Comparison of ENCODE assay signal across 9 cellular contexts in the genomic region with DNA sequence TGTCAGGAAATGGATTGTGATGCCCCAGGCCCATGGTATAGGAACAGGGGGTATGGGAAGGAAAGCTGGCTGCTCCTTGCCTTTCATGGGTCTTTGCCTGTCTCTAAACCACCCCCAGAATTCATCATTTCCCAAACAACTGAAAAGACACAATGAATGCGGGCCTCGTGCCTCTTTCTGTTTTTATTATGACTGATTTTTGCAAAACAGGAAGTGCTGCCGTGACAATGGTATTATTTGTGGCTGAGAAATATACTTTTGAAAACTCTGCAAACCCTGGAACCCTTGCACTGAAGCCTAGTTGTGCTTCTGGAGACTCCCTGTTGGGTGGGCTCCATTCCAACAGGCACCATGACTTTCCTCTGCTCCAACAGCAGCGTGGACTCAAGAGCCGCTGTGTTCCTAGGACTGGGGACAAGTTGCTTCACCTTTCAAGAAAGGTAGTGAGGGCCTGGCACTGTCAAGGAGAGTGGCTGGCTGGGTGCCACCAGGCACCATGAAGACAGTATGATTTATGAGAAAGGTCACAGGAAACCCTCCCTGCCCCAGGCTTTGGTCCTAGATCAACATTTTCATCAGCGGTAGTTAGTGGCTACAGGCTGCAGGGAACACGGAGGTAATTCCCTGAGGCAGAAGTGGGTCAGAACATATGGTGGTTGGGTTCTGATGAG. TPM values are rescaled to one million over a fixed set of nuclear protein-coding genes. Genes with fewer than 3 reads are reported as not detected.
DNase-seq lines count a peak whose midpoint lies in the region; ATAC-seq and TF ChIP-seq lines count a peak whose summit lies in the region.
"Had no signal": no experiment of that assay in that cellular context is flagged by ENCODE, and none has a peak within 500 bp of the region (broad histone marks: within the 10 kb centered on the region; RNA-seq: fewer than 3 reads in every experiment).

No MANE protein-coding gene starts in this region.

- H3K27me3 ChIP-seq in PC-3 (ENCODE audit: low read length): no peaks in the 10 kb centered on the region
- no peaks in the 10 kb centered on the region for H3K27me3 ChIP-seq in breast epithelium
- H3K27me3 ChIP-seq in psoas muscle (ENCODE audit: insufficient read depth in 3 of 3, low read length in 2 of 3): no peaks in the 10 kb centered on the region

- DNase-seq in G401 (ENCODE audit: low spot score): peak; percentile 84
- peak; percentile 35 for DNase-seq in PC-3
- DNase-seq in breast epithelium (ENCODE audit: low spot score in 2 of 2): peak; percentile 73 to 85
- peak in 1 of 2 donors; percentile 67 for DNase-seq in psoas muscle
- DNase-seq in NCI-H82 treated with DMSO at 0.1 percent for 48 hours (lab: John Stamatoyannopoulos, UW; ENCODE audit: unreplicated experiment): no peak
- no peak for DNase-seq in HFFc6
- no peak for DNase-seq in HUDEP-2 (lab: John Stamatoyannopoulos, UW; ENCODE audit: unreplicated experiment in 76 of 76)
- DNase-seq: NCI-H510A had no signal

- H3K4me1 Mint-ChIP-seq in HFFc6 (ENCODE audit: low read depth): peaks cover 23% of the 10 kb centered on the region

- H3K79me2 ChIP-seq in PC-3 (ENCODE audit: low read length): no peaks in the 10 kb centered on the region

- H3K9me3 Mint-ChIP-seq in HFFc6: no peaks in the 10 kb centered on the region

- H2AFZ ChIP-seq in PC-3 (ENCODE audit: low read length): peak overlapping the region; percentile 43; the same call in 1 of the 2 replicates

- H3K27ac Mint-ChIP-seq in HFFc6: no peak overlapping the region

- CTCF ChIA-PET in PC-3 (lab: Charles Lee): no interaction called here

- H3K9me2 ChIP-seq in PC-3 (replicated peaks; ENCODE audit: low read length): no peaks in the 10 kb centered on the region

- in situ Hi-C loops in G401 (cut with HindIII; ENCODE audit: low sequenced_read_pairs): no loop called here

- H3K4me3 Mint-ChIP-seq in HFFc6: no peak overlapping the region

- TF ChIP-seq POLR2A in breast epithelium (IDR thresholded peaks at IDR 0.05): no peak

- no peaks in the 10 kb centered on the region for H3K36me3 Mint-ChIP-seq in HFFc6 (ENCODE audit: low read depth)

- peaks cover 9% of the 10 kb centered on the region for H3K4me1 ChIP-seq in PC-3 (ENCODE audit: insufficient read depth, low read length)
- peaks cover 1 to 7% of the 10 kb centered on the region in 2 donors for H3K4me1 ChIP-seq in breast epithelium
- H3K4me1 ChIP-seq in psoas muscle: peaks cover 10% of the 10 kb centered on the region

- intact Hi-C loops in PC-3 (cut with micrococcal nuclease) (no loop called here), breast epithelium (cut with DNase I; ENCODE audit: low total_unique reads) (no loop called here), psoas muscle (cut with DNase I) (no loop called here)

- POLR2A ChIA-PET in PC-3 (lab: Charles Lee; ENCODE audit: unreplicated experiment): no interaction called here

- no peak for TF ChIP-seq CTCF in PC-3 (conservative IDR thresholded peaks at IDR 0.05; ENCODE audit: low read depth, low read length)
- TF ChIP-seq CTCF in breast epithelium (IDR thresholded peaks at IDR 0.05): no peak
- TF ChIP-seq CTCF in psoas muscle (IDR thresholded peaks at IDR 0.05): no peak
- no peak for TF ChIP-seq CTCF in HFFc6 (IDR thresholded peaks at IDR 0.05)

- H3F3A ChIP-seq in PC-3 (ENCODE audit: low read length, unreplicated experiment): no peaks in the 10 kb centered on the region

- no peaks in the 10 kb centered on the region for H3K36me3 ChIP-seq in PC-3 (ENCODE audit: low read depth, low read length)
- no peaks in the 10 kb centered on the region for H3K36me3 ChIP-seq in breast epithelium
- no peaks in the 10 kb centered on the region for H3K36me3 ChIP-seq in psoas muscle (ENCODE audit: insufficient read depth in 1 of 2, low read depth in 1 of 2)

- no peak overlapping the region for H3K27ac ChIP-seq in PC-3 (ENCODE audit: low read length)
- peak overlapping the region; percentile 84 to 94 for H3K27ac ChIP-seq in breast epithelium
- H3K27ac ChIP-seq in psoas muscle: peak overlapping the region; percentile 27

- no peaks in the 10 kb centered on the region for H4K20me1 ChIP-seq in PC-3 (ENCODE audit: low read length)

- H3K4me2 ChIP-seq in PC-3 (ENCODE audit: low read length): no peak overlapping the region

- WGBS in psoas muscle, 3 donors: 50 to 68% (median 53%) methylated on average over 7 of the region's 7 CpGs

- no peak overlapping the region for H3K4me3 ChIP-seq in PC-3 (ENCODE audit: low read length)
- H3K4me3 ChIP-seq in breast epithelium: no peak overlapping the region
- no peak overlapping the region for H3K4me3 ChIP-seq in psoas muscle

- H3K27me3 Mint-ChIP-seq in HFFc6 (ENCODE audit: insufficient read depth): peaks cover 6% of the 10 kb centered on the region

- ATAC-seq in PC-3: peak; percentile 36; the same call in 1 of the 2 replicates
- peak in 2 of 4 donors; percentile 38 to 51 for ATAC-seq in psoas muscle
- ATAC-seq in HG02759 (IDR thresholded peaks at IDR 0.05; ENCODE audit: unreplicated experiment): no peak

- H3K9me3 ChIP-seq in PC-3 (ENCODE audit: low read length) (no peaks in the 10 kb centered on the region), breast epithelium (no peaks in the 10 kb centered on the region), psoas muscle (no peaks in the 10 kb centered on the region)

- H3K9ac ChIP-seq in PC-3 (ENCODE audit: low read length): no peak overlapping the region

- BruUV-seq in PC-3 (replicated peaks; lab: Mats Ljungman, UMichigan): no TSS peak

RNA-seq across cellular contexts. Expression of gene DGLUCY, which starts 4.8 kb away (rescaled TPM):
- 58.9 and 91.4 TPM in 2 replicates for total RNA-seq in G401 (2014; rRNA removed; shearing (Covaris generic))
- total RNA-seq in PC-3 (2014; rRNA removed) (0.84 and 0.92 TPM in 2 replicates), breast epithelium (10 to 100 TPM; 32.6 to 35.7 (median 34.4) TPM), psoas muscle (100 to 1,000 TPM in 2 of 4 donors, 10 to 100 TPM in 2; 77.5 to 135 (median 98.7) TPM)
- polyA plus RNA-seq in psoas muscle: 10 to 100 TPM; 20.4 to 53.1 (median 43.2) TPM
- 10 to 100 TPM; 13.5 to 18.1 (median 15.2) TPM for total RNA-seq in HFFc6 (2021; fragmentation: NEBNext Ultra II Directional; extraction: Animal tissue kit (Norgen Biotek cat#: 25700))

RNA-seq across cellular contexts. Expression of gene RPS6KA5, which starts 48.6 kb away (rescaled TPM):
- 0.78 and 2.6 TPM in 2 replicates for total RNA-seq in G401 (2014; rRNA removed; shearing (Covaris generic))
- total RNA-seq in PC-3 (2014; rRNA removed) (8.6 and 10.7 TPM in 2 replicates), breast epithelium (10 to 100 TPM in 2 of 3 donors, 1 to 10 TPM in 1; 4.8 to 19.2 (median 11.8) TPM), psoas muscle (10 to 100 TPM; 11.5 to 20.0 (median 15.8) TPM)
- polyA plus RNA-seq in psoas muscle: 1 to 10 TPM in 2 of 3 donors, under 1 TPM in 1; 0.94 to 3.9 (median 3.7) TPM
- under 1 TPM; 0.36 to 0.91 (median 0.48) TPM for total RNA-seq in HFFc6 (2021; fragmentation: NEBNext Ultra II Directional; extraction: Animal tissue kit (Norgen Biotek cat#: 25700))

Comparison
In these comparisons a context has a peak if more than half of its experiments do, and no peak if none do; other contexts are left out.
1. DNase-seq: peak in G401 (single experiment), PC-3 (single experiment) and breast epithelium (2 of 2); none in NCI-H82 treated with DMSO at 0.1 percent for 48 hours (single experiment), HFFc6 (single experiment) and HUDEP-2 (0 of 76).